In genomic region chr1:120859582-120860234, GRCh38 we compare ENCODE assay signal across 9 cellular contexts. TPM values are rescaled to one million over a fixed set of nuclear protein-coding genes. Genes with fewer than 3 reads are reported as not detected.
DNase-seq lines count a peak whose midpoint lies in the region; ATAC-seq, FAIRE-seq and TF ChIP-seq lines count a peak whose summit lies in the region.
"Not testable (repeated sequence)": the region's sequence is repeated elsewhere in the genome, so short reads cannot be mapped to it uniquely, and the experiment has no call there.
"Had no signal": no experiment of that assay in that cellular context is flagged by ENCODE, and none has a peak within 500 bp of the region (broad histone marks: within the 10 kb centered on the region; RNA-seq: fewer than 3 reads in every experiment).

No MANE protein-coding gene starts in this region.

- not testable (repeated sequence) for H3K36me3 Mint-ChIP-seq in HFFc6 (ENCODE audit: low read depth); astrocyte (ENCODE audit: low read depth, unreplicated experiment)

- not testable (repeated sequence) for H3K9ac ChIP-seq in PC-3 (ENCODE audit: low read length); astrocyte (ENCODE audit: low read length)

- POLR2A ChIA-PET in PC-3 (lab: Charles Lee; ENCODE audit: unreplicated experiment) = not testable (repeated sequence)

- BruUV-seq in PC-3 (replicated peaks; lab: Mats Ljungman, UMichigan) = not testable (repeated sequence)

- not testable (repeated sequence) for H3K4me3 Mint-ChIP-seq in HFFc6; astrocyte (ENCODE audit: unreplicated experiment)

- H3K4me1 ChIP-seq in PC-3 (ENCODE audit: insufficient read depth, low read length); astrocyte (ENCODE audit: insufficient read depth, low read length): not testable (repeated sequence)

- CTCF ChIA-PET in PC-3 (lab: Charles Lee) = not testable (repeated sequence)

- not testable (repeated sequence) for H3K36me3 ChIP-seq in PC-3 (ENCODE audit: low read depth, low read length); astrocyte (ENCODE audit: insufficient read depth, low read length)

- H2AFZ ChIP-seq in PC-3 (ENCODE audit: low read length); astrocyte (ENCODE audit: low read depth, low read length): not testable (repeated sequence)

- not testable (repeated sequence) for H3K27ac Mint-ChIP-seq in HFFc6; astrocyte (ENCODE audit: unreplicated experiment)

- H3K4me2 ChIP-seq in PC-3 (ENCODE audit: low read length); astrocyte (ENCODE audit: low read length): not testable (repeated sequence)

- not testable (repeated sequence) for TF ChIP-seq CTCF in HFFc6 (IDR thresholded peaks at IDR 0.05); PC-3 (conservative IDR thresholded peaks at IDR 0.05; ENCODE audit: low read depth, low read length); VCaP (conservative IDR thresholded peaks at IDR 0.05); astrocyte (IDR thresholded peaks at IDR 0.05; ENCODE audit: insufficient read depth, low read depth, low read length)

- not testable (repeated sequence) for H3K79me2 ChIP-seq in PC-3 (ENCODE audit: low read length); astrocyte (ENCODE audit: insufficient read depth, low read length)

- 0 out of 2 replicates have a peak, but pooled peaks have one; percentile 31 for ATAC-seq in PC-3
- peak; percentile 78 for ATAC-seq in stimulated activated naive CD8-positive, alpha-beta T cell treated with anti-CD3 and anti-CD28 coated beads, Interleukin-15, Interleukin-2, amounts not matched to agents 100 U/mL and 50 U/mL, for 24 hours

- DNase-seq in HFFc6 (peak; percentile 62), PC-3 (peak; percentile 38), astrocyte (ENCODE audit: low read depth) (peak; percentile 70), dermis blood vessel endothelial cell (peak; percentile 47), foreskin melanocyte (peak; percentile 35)
- not testable (repeated sequence) for DNase-seq in stimulated activated naive CD8-positive, alpha-beta T cell treated with anti-CD3 and anti-CD28 coated beads, Interleukin-15, Interleukin-2, amounts not matched to agents 100 U/mL and 50 U/mL, for 24 hours

- peaks cover 14% of the 10 kb centered on the region for H3K4me1 Mint-ChIP-seq in HFFc6 (ENCODE audit: low read depth)
- not testable (repeated sequence) for H3K4me1 Mint-ChIP-seq in astrocyte (ENCODE audit: low read depth, unreplicated experiment)

- H3K9me2 ChIP-seq in PC-3 (replicated peaks; ENCODE audit: low read length) = not testable (repeated sequence)

- not testable (repeated sequence) for H3F3A ChIP-seq in PC-3 (ENCODE audit: low read length, unreplicated experiment)

- not testable (repeated sequence) for H3K4me3 ChIP-seq in PC-3 (ENCODE audit: low read length); astrocyte (ENCODE audit: insufficient read depth, low read depth, low read length)

- H3K27me3 Mint-ChIP-seq in HFFc6 (ENCODE audit: insufficient read depth); astrocyte (ENCODE audit: low read depth, unreplicated experiment): not testable (repeated sequence)

- intact Hi-C loops in PC-3 (cut with micrococcal nuclease) = not testable (repeated sequence)

- H3K9me3 ChIP-seq in PC-3 (ENCODE audit: low read length); astrocyte (ENCODE audit: insufficient read depth, low read depth, low read length): not testable (repeated sequence)

- not testable (repeated sequence) for FAIRE-seq in astrocyte (lab: Jason Lieb, UNC)

- not testable (repeated sequence) for H3K27ac ChIP-seq in PC-3 (ENCODE audit: low read length); astrocyte (ENCODE audit: low read depth, low read length)
- H3K27ac ChIP-seq in VCaP = peak overlapping the region; percentile 35

- not testable (repeated sequence) for H4K20me1 ChIP-seq in PC-3 (ENCODE audit: low read length); astrocyte (ENCODE audit: insufficient read depth, low read length)

- not testable (repeated sequence) for H3K9me3 Mint-ChIP-seq in HFFc6; astrocyte (ENCODE audit: unreplicated experiment)

- not testable (repeated sequence) for H3K27me3 ChIP-seq in PC-3 (ENCODE audit: low read length); astrocyte (ENCODE audit: insufficient read depth, low read length)

RNA-seq across cellular contexts. Expression of gene PPIAL4A, which starts 29.9 kb away (rescaled TPM):
- not detected for total RNA-seq in HFFc6 (2021; fragmentation: NEBNext Ultra II Directional; extraction: Animal tissue kit (Norgen Biotek cat#: 25700))
- total RNA-seq in PC-3 (2014; rRNA removed) (not detected in 2 replicates), astrocyte (not detected in 2 replicates), dermis blood vessel endothelial cell (not detected in 2 replicates)
- total RNA-seq: H4, SJCRH30 had no signal
